ENCODE assay signal across 1 cellular context in genomic region chr22:30612789-30613188, GRCh38.
TF ChIP-seq lines count a peak whose summit lies in the region.

No MANE protein-coding gene starts in this region.

TF ChIP-seq in H1, 55 proteins besides CTCF, POLR2A, EP300 and RAD21:
- TF ChIP-seq CEBPB (IDR thresholded peaks at IDR 0.05; ENCODE audit: low read depth, low read length) (no peak), KDM1A (IDR thresholded peaks at IDR 0.05; ENCODE audit: borderline replicate concordance, low read length) (no peak), CHD7 (IDR thresholded peaks at IDR 0.05; ENCODE audit: insufficient replicate concordance, low read length) (no peak), CTBP2 (IDR thresholded peaks at IDR 0.05; ENCODE audit: borderline replicate concordance, insufficient read depth, insufficient read length, low read length) (no peak), SUZ12 (IDR thresholded peaks at IDR 0.05; ENCODE audit: low read length) (no peak), TBP (IDR thresholded peaks at IDR 0.05; ENCODE audit: low read depth, low read length) (no peak), RXRA (IDR thresholded peaks at IDR 0.05; ENCODE audit: insufficient read depth, low read depth, low read length) (no peak), NANOG (IDR thresholded peaks at IDR 0.05; ENCODE audit: insufficient read depth, low read depth, low read length, poor library complexity, severe bottlenecking) (no peak)
